In the genomic region with DNA sequence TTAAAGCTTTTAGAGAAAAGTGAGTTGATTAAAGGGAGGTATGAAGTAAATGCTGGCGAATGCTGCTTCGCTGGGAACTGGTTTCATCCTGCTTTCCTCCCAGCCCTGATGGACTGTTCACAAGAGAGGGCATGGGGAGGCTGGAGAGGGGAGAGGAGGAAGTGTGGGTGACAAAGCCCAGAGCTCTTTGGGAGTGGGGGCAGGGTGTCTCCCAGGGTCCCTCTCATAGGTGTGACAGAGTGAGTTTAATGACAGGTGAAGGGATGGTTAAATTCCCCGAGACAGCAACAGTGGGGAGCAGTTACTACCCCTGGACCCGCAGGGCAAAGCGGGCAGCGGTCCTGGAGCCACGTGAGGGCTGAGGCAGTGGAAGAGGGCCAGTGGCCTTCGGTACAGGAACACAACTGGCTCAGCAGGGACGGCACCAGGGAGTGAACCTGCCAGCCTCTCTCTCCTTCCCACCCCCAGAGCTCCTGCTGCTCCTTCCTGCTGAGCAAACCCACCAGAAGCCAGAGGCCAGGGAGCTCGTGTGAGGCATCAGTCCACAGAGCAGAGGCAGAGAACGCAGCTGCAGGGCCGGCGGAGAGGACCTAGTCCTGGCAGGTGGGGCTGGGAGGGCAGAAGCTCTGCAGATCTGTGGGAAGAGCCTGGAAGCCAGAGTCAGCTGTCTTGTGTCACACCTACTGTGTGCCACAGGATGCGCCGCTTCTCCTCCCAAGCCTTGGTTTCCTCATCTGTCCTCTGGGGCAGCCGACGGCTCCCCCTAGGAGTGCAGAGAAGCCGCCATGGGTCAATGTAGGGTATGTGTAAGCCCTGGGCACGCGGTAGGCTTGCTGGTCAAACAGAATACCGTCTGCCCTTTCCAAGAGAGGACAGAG, we compare ENCODE assay signal across 19 cellular contexts. TPM values are rescaled to one million over a fixed set of nuclear protein-coding genes. Genes with fewer than 3 reads are reported as not detected.
DNase-seq lines count a peak whose midpoint lies in the region; ATAC-seq, FAIRE-seq and TF ChIP-seq lines count a peak whose summit lies in the region.
"Had no signal": no experiment of that assay in that cellular context is flagged by ENCODE, and none has a peak within 500 bp of the region (broad histone marks: within the 10 kb centered on the region; RNA-seq: fewer than 3 reads in every experiment).

No MANE protein-coding gene starts in this region.

- H2BK120ac ChIP-seq in trophoblast cell (ENCODE audit: insufficient read depth, low read length, poor library complexity) = no peak overlapping the region

- H2BK5ac ChIP-seq in trophoblast cell (ENCODE audit: low read depth, low read length, poor library complexity) = no peak overlapping the region

- H3K9me3 Mint-ChIP-seq in WTC11 (no peaks in the 10 kb centered on the region), MCF 10A (ENCODE audit: unreplicated experiment) (no peaks in the 10 kb centered on the region)
- H3K9me3 Mint-ChIP-seq: activated T-helper 2 cell treated with anti-CD3 and anti-CD28 coated beads, Interferon-gamma antibody, Interleukin-2, Interleukin-4, amounts not matched to agents 10 μg/mL and 5 μg/mL and 100 μg/mL, durations not matched to agents 14 hours and 24 hours and 36 hours had no signal

- no peak overlapping the region for H3K18ac ChIP-seq in trophoblast cell (ENCODE audit: low read length)

- H3K9me3 ChIP-seq in HEK293 (ENCODE audit: control insufficient read depth, insufficient read depth, low read depth, low read length) = no peaks in the 10 kb centered on the region
- H3K9me3 ChIP-seq in trophoblast cell (ENCODE audit: insufficient read depth, low read depth, low read length) = no peaks in the 10 kb centered on the region

- H3K27me3 Mint-ChIP-seq in WTC11 (ENCODE audit: low read depth) = peaks cover 11% of the 10 kb centered on the region
- no peaks in the 10 kb centered on the region for H3K27me3 Mint-ChIP-seq in MCF 10A (ENCODE audit: insufficient read depth, unreplicated experiment)

- no peaks in the 10 kb centered on the region for H3K36me3 ChIP-seq in HEK293 (ENCODE audit: control insufficient read depth in 2 of 2, insufficient read depth in 1 of 2, low read length in 2 of 2)
- no peaks in the 10 kb centered on the region for H3K36me3 ChIP-seq in trophoblast cell (ENCODE audit: control insufficient read depth in 1 of 2, insufficient read depth in 2 of 2, low read length in 2 of 2)

- no peak overlapping the region for H3K4me3 ChIP-seq in HEK293 (ENCODE audit: low read depth, low read length)
- no peak overlapping the region for H3K4me3 ChIP-seq in trophoblast cell (ENCODE audit: low read depth, low read length)
- H3K4me3 ChIP-seq: dorsolateral prefrontal cortex, smooth muscle cell had no signal

- H3K36me3 Mint-ChIP-seq in WTC11 (no peaks in the 10 kb centered on the region), MCF 10A (ENCODE audit: insufficient read depth, unreplicated experiment) (no peaks in the 10 kb centered on the region)

- no peak overlapping the region for H4K8ac ChIP-seq in trophoblast cell (ENCODE audit: low read depth, low read length)

- no peak overlapping the region for H4K91ac ChIP-seq in trophoblast cell (ENCODE audit: low read depth, low read length)

- DNase-seq in WTC11 (ENCODE audit: low spot score) = no peak
- peak; percentile 64 for DNase-seq in cardiac septum (ENCODE audit: low spot score)
- no peak for DNase-seq in trophoblast cell
- DNase-seq in HTR-8/SVneo (ENCODE audit: insufficient read length, low spot score) = no peak
- no peak for DNase-seq in MCF 10A (ENCODE audit: unreplicated experiment)
- DNase-seq: activated CD4-positive, alpha-beta T cell treated with anti-CD3 and anti-CD28 coated beads for 48 hours; Calu3; Karpas-422; mesenchymal stem cell; NCI-H1694; nucleus accumbens; SHP77; stimulated activated naive CD8-positive, alpha-beta T cell treated with anti-CD3 and anti-CD28 coated beads, Interleukin-15, Interleukin-2, amounts not matched to agents 100 U/mL and 50 U/mL, for 24 hours had no signal

- BruUV-seq in MCF 10A (replicated peaks; lab: Mats Ljungman, UMichigan) = no TSS peak

- H3K4me1 ChIP-seq in HEK293 (ENCODE audit: control insufficient read depth, insufficient read depth, low read length) (no peaks in the 10 kb centered on the region), trophoblast cell (ENCODE audit: control insufficient read depth in 1 of 2, insufficient read depth in 2 of 2, low read length in 2 of 2) (peaks cover 6 to 7% of the 10 kb centered on the region in 2 experiments)

- peaks cover 5% of the 10 kb centered on the region for H3K79me1 ChIP-seq in trophoblast cell (ENCODE audit: low read length)

- no peaks in the 10 kb centered on the region for H3K27me3 ChIP-seq in trophoblast cell (ENCODE audit: insufficient read depth, low read length)
- H3K27me3 ChIP-seq: dorsolateral prefrontal cortex had no signal

- no peak for FAIRE-seq in HTR-8/SVneo (lab: Jason Lieb, UNC)

- H3K79me2 ChIP-seq in trophoblast cell (ENCODE audit: control insufficient read depth, insufficient read depth, low read length, poor library complexity) = no peaks in the 10 kb centered on the region

- H3K23ac ChIP-seq in trophoblast cell (ENCODE audit: low read length) = no peak overlapping the region

- H2AFZ ChIP-seq in trophoblast cell (ENCODE audit: insufficient read depth, low read length, poor library complexity) = no peak overlapping the region

- CTCF ChIA-PET in HEK293 (lab: Yijun Ruan, JAX) = no interaction called here
- CTCF ChIA-PET in WTC11 (lab: Charles Lee) = no interaction called here
- CTCF ChIA-PET in MCF 10A (lab: Yijun Ruan, JAX) = interaction anchor here (0.7 kb wide), 1 partner anchor 17 kb away, joined by 3 read pairs; no protein-coding TSS in a partner anchor

- no peak overlapping the region for H2AK5ac ChIP-seq in trophoblast cell (ENCODE audit: low read length)

- H3K4me3 Mint-ChIP-seq in WTC11 (no peak overlapping the region), MCF 10A (ENCODE audit: unreplicated experiment) (no peak overlapping the region)

- no peak overlapping the region for H4K12ac ChIP-seq in trophoblast cell (ENCODE audit: low read depth, low read length)

- H3K27ac ChIP-seq in HEK293 (ENCODE audit: extremely low read depth, low read depth, low read length) (no peak overlapping the region), trophoblast cell (ENCODE audit: low read depth, low read length) (no peak overlapping the region)
- H3K27ac ChIP-seq: dorsolateral prefrontal cortex had no signal

- intact Hi-C loops in cardiac septum (cut with DNase I) (no loop called here), MCF 10A (cut with micrococcal nuclease) (no loop called here)

- H3K27ac Mint-ChIP-seq in WTC11 = no peak overlapping the region
- H3K27ac Mint-ChIP-seq in MCF 10A (ENCODE audit: low read depth, unreplicated experiment) = no peak overlapping the region
- H3K27ac Mint-ChIP-seq: activated T-helper 2 cell treated with anti-CD3 and anti-CD28 coated beads, Interferon-gamma antibody, Interleukin-2, Interleukin-4, amounts not matched to agents 10 μg/mL and 5 μg/mL and 100 μg/mL, durations not matched to agents 14 hours and 24 hours and 36 hours had no signal

- no peak overlapping the region for H2BK12ac ChIP-seq in trophoblast cell (ENCODE audit: low read length)

- no peak overlapping the region for H3K4me2 ChIP-seq in trophoblast cell (ENCODE audit: low read length)
- H3K4me2 ChIP-seq: smooth muscle cell had no signal

- POLR2A ChIA-PET in HEK293 (lab: Yijun Ruan, JAX) = interaction anchor here (0.5 kb wide), 1 partner anchor 208 kb away, joined by 3 read pairs; no protein-coding TSS in a partner anchor
- POLR2A ChIA-PET in WTC11 (lab: Charles Lee) = interaction anchor here (1.2 kb wide), 1 partner anchor 22 kb away, joined by 3 read pairs; no protein-coding TSS in a partner anchor
- POLR2A ChIA-PET in MCF 10A (lab: Yijun Ruan, JAX) = no interaction called here

- H3K4ac ChIP-seq in trophoblast cell (ENCODE audit: low read depth, low read length) = no peak overlapping the region

- no CpG with 5 or more reads among the region's 21 CpGs for WGBS in trophoblast cell (ENCODE audit: extremely low coverage, insufficient coverage, insufficient read length)

- H3K4me1 Mint-ChIP-seq in WTC11 (peaks cover 19% of the 10 kb centered on the region), MCF 10A (ENCODE audit: insufficient read depth, unreplicated experiment) (no peaks in the 10 kb centered on the region)

- TF ChIP-seq CTCF in HEK293 (tag by site-specific recombination; IDR thresholded peaks at IDR 0.05) (no peak), WTC11 (IDR thresholded peaks at IDR 0.05) (no peak), MCF 10A (IDR thresholded peaks at IDR 0.05; ENCODE audit: unreplicated experiment) (no peak)

- peak overlapping the region; percentile 2 for H3K14ac ChIP-seq in trophoblast cell (ENCODE audit: low read length)

- ATAC-seq in WTC11 = peak; percentile 26
- no peak for ATAC-seq in HG03175 (IDR thresholded peaks at IDR 0.05; ENCODE audit: unreplicated experiment)
- no peak for ATAC-seq in HG02678 (IDR thresholded peaks at IDR 0.05; ENCODE audit: unreplicated experiment)
- ATAC-seq: stimulated activated naive CD8-positive, alpha-beta T cell treated with anti-CD3 and anti-CD28 coated beads, Interleukin-15, Interleukin-2, amounts not matched to agents 100 U/mL and 50 U/mL, for 24 hours had no signal

- no peak overlapping the region for H3K9ac ChIP-seq in trophoblast cell (ENCODE audit: low read length)

TF ChIP-seq in HEK293, 187 proteins besides CTCF, POLR2A, EP300 and RAD21:
- no peak for TF ChIP-seq ZNF202 (tag by site-specific recombination; IDR thresholded peaks at IDR 0.05; ENCODE audit: borderline replicate concordance)
- TF ChIP-seq ZIC2 (tag by site-specific recombination; IDR thresholded peaks at IDR 0.05) = peak; percentile 85

TF ChIP-seq in WTC11, 78 proteins besides CTCF, POLR2A, EP300 and RAD21:
- TF ChIP-seq OVOL2 (CRISPR knock-in tag; IDR thresholded peaks at IDR 0.05; ENCODE audit: borderline replicate concordance) (no peak), ZNF423 (CRISPR knock-in tag; IDR thresholded peaks at IDR 0.05) (0 out of 2 replicates have a peak, but pooled peaks have one; percentile 43)

RNA-seq across cellular contexts. Expression of gene LRP8, which starts 20.9 kb away (rescaled TPM):
- total RNA-seq in WTC11 (2021) (61.9 to 69.5 TPM (median 66.6 TPM) in 3 replicates), cardiac septum (2.3 TPM), MCF 10A (2022) (21.5 and 21.8 TPM in 2 replicates)
- 5.2 and 5.8 TPM in 2 replicates for polyA plus RNA-seq in trophoblast cell (2013)

Comparison
In these comparisons a context has a peak if more than half of its experiments do, and no peak if none do; other contexts are left out.
1. Of the 8 proteins assayed by ChIP-seq in both HEK293 and WTC11: peak only in HEK293: none; only in WTC11: ZNF423; in both: none; in neither: 7.